ENCODE assay signal across 1 cellular context in the genomic region with DNA sequence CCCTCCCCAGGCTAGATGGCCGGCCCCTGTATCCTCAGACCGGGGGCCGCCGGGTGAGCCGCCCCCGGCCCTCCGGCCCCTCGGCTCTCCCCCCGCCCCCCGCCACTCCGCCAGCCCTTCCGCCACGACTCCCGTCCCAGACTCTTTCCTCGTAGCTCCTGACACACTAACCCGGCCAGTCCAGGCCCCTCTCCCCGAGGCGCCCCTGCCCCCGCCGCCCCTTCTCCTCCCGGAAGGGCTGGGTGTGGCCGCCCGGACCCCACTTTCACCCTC.
TF ChIP-seq lines count a peak whose summit lies in the region.

No MANE protein-coding gene starts in this region.

TF ChIP-seq in SK-N-SH, 30 proteins besides CTCF, POLR2A, EP300 and RAD21 (continued from another document):
- TF ChIP-seq REST (IDR thresholded peaks at IDR 0.05; ENCODE audit: low read depth, low read length) (no peak), USF2 (IDR thresholded peaks at IDR 0.05; ENCODE audit: borderline replicate concordance, low read depth, low read length) (no peak), GABPA (IDR thresholded peaks at IDR 0.05; ENCODE audit: low read depth) (no peak), RCOR1 (IDR thresholded peaks at IDR 0.05; ENCODE audit: low read length) (no peak), ELF1 (IDR thresholded peaks at IDR 0.05) (no peak), ZBTB33 (IDR thresholded peaks at IDR 0.05; ENCODE audit: borderline replicate concordance, low read depth) (no peak), MXI1 (IDR thresholded peaks at IDR 0.05; ENCODE audit: low read depth, low read length) (no peak), POLR2AphosphoS5 (IDR thresholded peaks at IDR 0.05; ENCODE audit: low read depth, low read length) (no peak), SMC3 (IDR thresholded peaks at IDR 0.05; ENCODE audit: low read depth, low read length) (no peak), SIN3A (IDR thresholded peaks at IDR 0.05; ENCODE audit: borderline replicate concordance, low read depth, low read length) (no peak), TCF12 (IDR thresholded peaks at IDR 0.05) (no peak), CHD2 (IDR thresholded peaks at IDR 0.05; ENCODE audit: low read length, partially characterized antibody) (no peak)
- TF ChIP-seq, protein P1, sequence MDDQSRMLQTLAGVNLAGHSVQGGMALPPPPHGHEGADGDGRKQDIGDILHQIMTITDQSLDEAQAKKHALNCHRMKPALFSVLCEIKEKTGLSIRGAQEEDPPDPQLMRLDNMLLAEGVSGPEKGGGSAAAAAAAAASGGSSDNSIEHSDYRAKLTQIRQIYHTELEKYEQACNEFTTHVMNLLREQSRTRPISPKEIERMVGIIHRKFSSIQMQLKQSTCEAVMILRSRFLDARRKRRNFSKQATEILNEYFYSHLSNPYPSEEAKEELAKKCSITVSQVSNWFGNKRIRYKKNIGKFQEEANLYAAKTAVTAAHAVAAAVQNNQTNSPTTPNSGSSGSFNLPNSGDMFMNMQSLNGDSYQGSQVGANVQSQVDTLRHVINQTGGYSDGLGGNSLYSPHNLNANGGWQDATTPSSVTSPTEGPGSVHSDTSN (IDR thresholded peaks at IDR 0.05), result no peak
TF ChIP-seq in SK-N-SH: peak in this region for 0.
